Comparison of ENCODE assay signal across 10 cellular contexts in the genomic region with DNA sequence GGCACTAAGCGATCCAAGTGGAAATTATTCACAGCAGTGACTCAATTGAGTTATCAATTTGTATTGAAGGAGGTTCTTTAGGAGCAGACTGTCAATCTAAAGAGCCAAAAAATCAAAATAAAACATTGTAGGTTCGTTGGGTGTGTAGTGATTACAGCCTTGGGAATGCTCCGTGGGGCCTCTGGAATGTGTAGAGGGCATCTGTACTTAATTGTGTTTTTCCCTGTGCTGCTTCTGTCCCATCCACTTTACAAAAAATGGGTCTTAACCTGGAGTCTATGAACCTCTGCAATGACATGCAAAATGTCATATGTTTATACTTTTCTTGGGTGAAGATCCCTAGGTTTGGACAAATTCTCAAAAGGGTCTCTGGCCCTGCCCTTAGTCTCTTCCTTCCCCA.
DNase-seq lines count a peak whose midpoint lies in the region; ATAC-seq and TF ChIP-seq lines count a peak whose summit lies in the region.
"Had no signal": no experiment of that assay in that cellular context is flagged by ENCODE, and none has a peak within 500 bp of the region (broad histone marks: within the 10 kb centered on the region; RNA-seq: fewer than 3 reads in every experiment).

No MANE protein-coding gene starts in this region.

- intact Hi-C loops in colonic mucosa (cut with DNase I) = no loop called here

- DNase-seq in A172 (ENCODE audit: low spot score) (peak; percentile 37), GM03348 (ENCODE audit: low spot score) (peak; percentile 52), kidney glomerular epithelial cell (lab: John Stamatoyannopoulos, UW) (peak; percentile 28), NCI-H128 (lab: John Stamatoyannopoulos, UW; ENCODE audit: unreplicated experiment) (no peak), colonic mucosa (no peak)
- DNase-seq in activated CD4-positive, alpha-beta T cell treated with anti-CD3 and anti-CD28 coated beads for 48 hours = no peak
- DNase-seq: activated CD4-positive, CD25-positive, alpha-beta regulatory T cell; activated naive CD4-positive, alpha-beta T cell treated with Interleukin-2 at 50 U/mL for 16 hours had no signal

- no peaks in the 10 kb centered on the region for H3K36me3 ChIP-seq in colonic mucosa

- no peaks in the 10 kb centered on the region for H3K9me3 ChIP-seq in colonic mucosa

- H3K27me3 ChIP-seq in colonic mucosa = no peaks in the 10 kb centered on the region

- H3K27ac ChIP-seq in VCaP (peak overlapping the region; percentile 23; the same call in 1 of the 2 replicates), colonic mucosa (no peak overlapping the region)

- no peak overlapping the region for H3K4me3 ChIP-seq in colonic mucosa

- ATAC-seq in GM19395 (IDR thresholded peaks at IDR 0.05; ENCODE audit: unreplicated experiment) = no peak

- no peak overlapping the region for H3K9ac ChIP-seq in colonic mucosa (ENCODE audit: low read depth in 2 of 2, low read length in 2 of 2)

- no peaks in the 10 kb centered on the region for H3K4me1 ChIP-seq in colonic mucosa

- TF ChIP-seq CTCF in VCaP (conservative IDR thresholded peaks at IDR 0.05) = no peak
- no peak for TF ChIP-seq CTCF in colonic mucosa (IDR thresholded peaks at IDR 0.05)

Comparison
In these comparisons a context has a peak if more than half of its experiments do, and no peak if none do; other contexts are left out.
1. DNase-seq: peak in A172 (single experiment), GM03348 (single experiment) and kidney glomerular epithelial cell (single experiment); none in activated CD4-positive, alpha-beta T cell treated with anti-CD3 and anti-CD28 coated beads for 48 hours (single experiment), NCI-H128 (single experiment) and colonic mucosa (single experiment).